ENCODE assay signal across 9 cellular contexts in genomic region chr4:126520731-126521130, GRCh38.
"Had no signal": no experiment of that assay in that cellular context is flagged by ENCODE, and none has a peak within 500 bp of the region (broad histone marks: within the 10 kb centered on the region; RNA-seq: fewer than 3 reads in every experiment).

No MANE protein-coding gene starts in this region.

- H3K36me3 ChIP-seq: HAP-1 had no signal

- ATAC-seq: GM23338, HCT116 had no signal

- H3K4me3 ChIP-seq: GM23248, GM23338, HAP-1 had no signal

- H3K4me2 ChIP-seq: GM23338 had no signal

- H3K4me1 ChIP-seq: HAP-1 had no signal

- DNase-seq: GM23248, GOT3, H7, H9, HCEC 1CT, HFFc6 had no signal

- H3K9ac ChIP-seq: GM23248 had no signal

- H3K27ac ChIP-seq: GM23248 had no signal

- H2AFZ ChIP-seq: GM23248, GM23338 had no signal
